ENCODE assay signal across 9 cellular contexts in genomic region chr9:119368681-119369581, GRCh38. TPM values are rescaled to one million over a fixed set of nuclear protein-coding genes. Genes with fewer than 3 reads are reported as not detected.
A peak's percentile ranks its signal among the peaks of the same experiment; 100 is the strongest.
DNase-seq lines count a peak whose midpoint lies in the region; ATAC-seq and TF ChIP-seq lines count a peak whose summit lies in the region.
"Had no signal": no experiment of that assay in that cellular context is flagged by ENCODE, and none has a peak within 500 bp of the region (broad histone marks: within the 10 kb centered on the region; RNA-seq: fewer than 3 reads in every experiment).

A gene with protein sequence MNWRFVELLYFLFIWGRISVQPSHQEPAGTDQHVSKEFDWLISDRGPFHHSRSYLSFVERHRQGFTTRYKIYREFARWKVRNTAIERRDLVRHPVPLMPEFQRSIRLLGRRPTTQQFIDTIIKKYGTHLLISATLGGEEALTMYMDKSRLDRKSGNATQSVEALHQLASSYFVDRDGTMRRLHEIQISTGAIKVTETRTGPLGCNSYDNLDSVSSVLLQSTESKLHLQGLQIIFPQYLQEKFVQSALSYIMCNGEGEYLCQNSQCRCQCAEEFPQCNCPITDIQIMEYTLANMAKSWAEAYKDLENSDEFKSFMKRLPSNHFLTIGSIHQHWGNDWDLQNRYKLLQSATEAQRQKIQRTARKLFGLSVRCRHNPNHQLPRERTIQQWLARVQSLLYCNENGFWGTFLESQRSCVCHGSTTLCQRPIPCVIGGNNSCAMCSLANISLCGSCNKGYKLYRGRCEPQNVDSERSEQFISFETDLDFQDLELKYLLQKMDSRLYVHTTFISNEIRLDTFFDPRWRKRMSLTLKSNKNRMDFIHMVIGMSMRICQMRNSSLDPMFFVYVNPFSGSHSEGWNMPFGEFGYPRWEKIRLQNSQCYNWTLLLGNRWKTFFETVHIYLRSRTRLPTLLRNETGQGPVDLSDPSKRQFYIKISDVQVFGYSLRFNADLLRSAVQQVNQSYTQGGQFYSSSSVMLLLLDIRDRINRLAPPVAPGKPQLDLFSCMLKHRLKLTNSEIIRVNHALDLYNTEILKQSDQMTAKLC (minus strand): TSS chr9:119369435. CDS start chr9:119313355, 56,080 bp downstream.

- intact Hi-C loops in spleen (cut with DNase I; ENCODE audit: low total_unique reads): no loop called here

- 2 to 6% (median 3%) methylated on average over 38 to 91 of the region's 91 CpGs for WGBS in spleen, 5 donors

- no peak for DNase-seq in activated CD4-positive, alpha-beta T cell treated with anti-CD3 and anti-CD28 coated beads, Interleukin-2, amount 10 ng/mL, durations not matched to agents 7 days and 5 days
- DNase-seq in activated CD4-positive, alpha-beta T cell treated with anti-CD3 and anti-CD28 coated beads, Interleukin-2, amount 50 U/mL, for 1 hour: no peak
- peak; percentile 23 for DNase-seq in astrocyte of the spinal cord (ENCODE audit: low read depth, low spot score)
- no peak for DNase-seq in spleen
- no peak for DNase-seq in activated CD8-positive, alpha-beta memory T cell treated with anti-CD3 and anti-CD28 coated beads, Interleukin-2, amount 50 U/mL, for 4 hours
- DNase-seq in activated T-cell treated with anti-CD3 and anti-CD28 coated beads, Interleukin-2, amount 50 U/mL, for 72 hours: no peak
- DNase-seq: CD4-positive, CD25-positive, alpha-beta regulatory T cell had no signal

- in situ Hi-C loops in astrocyte of the spinal cord (cut with HindIII; ENCODE audit: low sequenced_read_pairs): no loop called here

- H3K27me3 Mint-ChIP-seq in activated CD4-positive, alpha-beta T cell treated with anti-CD3 and anti-CD28 coated beads, Interleukin-2, amount 10 ng/mL, durations not matched to agents 7 days and 5 days: peaks cover 27% of the 10 kb centered on the region
- H3K27me3 Mint-ChIP-seq in activated T-cell treated with anti-CD3 and anti-CD28 coated beads, Interleukin-2, amount 50 U/mL, for 72 hours (ENCODE audit: low read depth): peaks cover 30% of the 10 kb centered on the region

- H3K9me3 ChIP-seq in iPS-20b (ENCODE audit: insufficient read depth, low read depth, low read length): no peaks in the 10 kb centered on the region
- peaks cover 0 to 7% (median 0%) of the 10 kb centered on the region in 8 donors for H3K9me3 ChIP-seq in spleen

- H3K27ac Mint-ChIP-seq in activated CD4-positive, alpha-beta T cell treated with anti-CD3 and anti-CD28 coated beads, Interleukin-2, amount 10 ng/mL, durations not matched to agents 7 days and 5 days: no peak within 1 kb of the TSS
- H3K27ac Mint-ChIP-seq in activated T-cell treated with anti-CD3 and anti-CD28 coated beads, Interleukin-2, amount 50 U/mL, for 72 hours: no peak within 1 kb of the TSS
- H3K27ac Mint-ChIP-seq: CD4-positive, CD25-positive, alpha-beta regulatory T cell had no signal

- no peak for ATAC-seq in activated T-cell treated with anti-CD3 and anti-CD28 coated beads, Interleukin-2, amount 50 U/mL, for 72 hours (replicated peaks in 1 of 2)
- no peak for ATAC-seq in HG03469 (IDR thresholded peaks at IDR 0.05; ENCODE audit: unreplicated experiment)

- peak within 1 kb of the TSS; percentile 61; the same call in 1 of the 2 replicates for H3K9ac ChIP-seq in iPS-20b (ENCODE audit: low read depth, low read length)

- POLR2A ChIA-PET in activated CD4-positive, alpha-beta T cell treated with anti-CD3 and anti-CD28 coated beads, Interleukin-2, amount 10 ng/mL, durations not matched to agents 7 days and 5 days (lab: Charles Lee): no interaction called here

- H3K27ac ChIP-seq in iPS-20b (ENCODE audit: low read length) (no peak within 1 kb of the TSS), spleen (no peak within 1 kb of the TSS)

- peaks cover 6% of the 10 kb centered on the region for H3K9me3 Mint-ChIP-seq in activated CD4-positive, alpha-beta T cell treated with anti-CD3 and anti-CD28 coated beads, Interleukin-2, amount 10 ng/mL, durations not matched to agents 7 days and 5 days
- H3K9me3 Mint-ChIP-seq in activated T-cell treated with anti-CD3 and anti-CD28 coated beads, Interleukin-2, amount 50 U/mL, for 72 hours: peaks cover 7 to 14% of the 10 kb centered on the region in 2 donors

- no peaks in the 10 kb centered on the region for H3K36me3 ChIP-seq in iPS-20b (ENCODE audit: insufficient read depth, low read depth, low read length)
- H3K36me3 ChIP-seq in spleen: no peaks in the 10 kb centered on the region

- H3K4me3 Mint-ChIP-seq in activated CD4-positive, alpha-beta T cell treated with anti-CD3 and anti-CD28 coated beads, Interleukin-2, amount 10 ng/mL, durations not matched to agents 7 days and 5 days: peak within 1 kb of the TSS; percentile 16
- no peak within 1 kb of the TSS for H3K4me3 Mint-ChIP-seq in activated T-cell treated with anti-CD3 and anti-CD28 coated beads, Interleukin-2, amount 50 U/mL, for 72 hours
- H3K4me3 Mint-ChIP-seq: CD4-positive, CD25-positive, alpha-beta regulatory T cell had no signal

- TF ChIP-seq CTCF in astrocyte of the spinal cord (IDR thresholded peaks at IDR 0.05; ENCODE audit: low read depth, low read length) (no peak), spleen (IDR thresholded peaks at IDR 0.05 in 8 of 11, conservative IDR thresholded peaks at IDR 0.05 in 3 of 11) (no peak)

- peaks cover 23% of the 10 kb centered on the region; the same call in 1 of the 2 replicates for H3K4me1 ChIP-seq in iPS-20b (ENCODE audit: insufficient read depth, low read length)
- peaks cover 0 to 13% (median 6%) of the 10 kb centered on the region in 6 donors for H3K4me1 ChIP-seq in spleen

- TF ChIP-seq POLR2A in spleen (IDR thresholded peaks at IDR 0.05): no peak

- H3K27me3 ChIP-seq in iPS-20b (ENCODE audit: insufficient read depth, low read length) (peaks cover 53% of the 10 kb centered on the region), spleen (replicated peaks in 1 of 7) (peaks cover 3 to 54% (median 36%) of the 10 kb centered on the region in 7 donors)

- CTCF ChIA-PET in activated CD4-positive, alpha-beta T cell treated with anti-CD3 and anti-CD28 coated beads, Interleukin-2, amount 10 ng/mL, durations not matched to agents 7 days and 5 days (lab: Charles Lee): no interaction called here

- peaks cover 3% of the 10 kb centered on the region for H3K4me1 Mint-ChIP-seq in activated CD4-positive, alpha-beta T cell treated with anti-CD3 and anti-CD28 coated beads, Interleukin-2, amount 10 ng/mL, durations not matched to agents 7 days and 5 days
- no peaks in the 10 kb centered on the region for H3K4me1 Mint-ChIP-seq in activated T-cell treated with anti-CD3 and anti-CD28 coated beads, Interleukin-2, amount 50 U/mL, for 72 hours (ENCODE audit: low read depth)
- H3K4me1 Mint-ChIP-seq: CD4-positive, CD25-positive, alpha-beta regulatory T cell had no signal

- no peaks in the 10 kb centered on the region for H3K36me3 Mint-ChIP-seq in activated CD4-positive, alpha-beta T cell treated with anti-CD3 and anti-CD28 coated beads, Interleukin-2, amount 10 ng/mL, durations not matched to agents 7 days and 5 days (ENCODE audit: low read depth)
- peaks cover 9% of the 10 kb centered on the region in 2 donors for H3K36me3 Mint-ChIP-seq in activated T-cell treated with anti-CD3 and anti-CD28 coated beads, Interleukin-2, amount 50 U/mL, for 72 hours (ENCODE audit: insufficient read depth in 2 of 2)

- H3K4me3 ChIP-seq in astrocyte of the spinal cord (ENCODE audit: low read depth, low read length) (peak within 1 kb of the TSS; percentile 25), iPS-20b (ENCODE audit: low read length) (peak within 1 kb of the TSS; percentile 90), spleen (peak within 1 kb of the TSS in 7 of 8 donors; percentile 12 to 60 (median 25))

RNA-seq across cellular contexts. Expression of the gene that starts here (rescaled TPM):
- not detected for total RNA-seq in activated CD4-positive, alpha-beta T cell treated with anti-CD3 and anti-CD28 coated beads, Interleukin-2, amount 10 ng/mL, durations not matched to agents 7 days and 5 days
- total RNA-seq in spleen: 1 to 10 TPM in 1 of 7 donors, under 1 TPM in 6; 0.10 to 1.2 (median 0.39) TPM
- polyA plus RNA-seq in spleen: under 1 TPM in 2 of 3 donors, not detected in 1; 0.05 to 0.06 TPM
- total RNA-seq in activated T-cell treated with anti-CD3 and anti-CD28 coated beads, Interleukin-2, amount 50 U/mL, for 72 hours: not detected
- total RNA-seq: CD4-positive, CD25-positive, alpha-beta regulatory T cell had no signal
- polyA plus RNA-seq: CD4-positive, CD25-positive, alpha-beta regulatory T cell had no signal

Comparison
In these comparisons a context has a peak if more than half of its experiments do, and no peak if none do; other contexts are left out.
1. H3K4me3 ChIP-seq: peak in every context shown above with its lines; median percentile 90 in iPS-20b; 25 in astrocyte of the spinal cord; 25 in spleen.